In the genomic region with DNA sequence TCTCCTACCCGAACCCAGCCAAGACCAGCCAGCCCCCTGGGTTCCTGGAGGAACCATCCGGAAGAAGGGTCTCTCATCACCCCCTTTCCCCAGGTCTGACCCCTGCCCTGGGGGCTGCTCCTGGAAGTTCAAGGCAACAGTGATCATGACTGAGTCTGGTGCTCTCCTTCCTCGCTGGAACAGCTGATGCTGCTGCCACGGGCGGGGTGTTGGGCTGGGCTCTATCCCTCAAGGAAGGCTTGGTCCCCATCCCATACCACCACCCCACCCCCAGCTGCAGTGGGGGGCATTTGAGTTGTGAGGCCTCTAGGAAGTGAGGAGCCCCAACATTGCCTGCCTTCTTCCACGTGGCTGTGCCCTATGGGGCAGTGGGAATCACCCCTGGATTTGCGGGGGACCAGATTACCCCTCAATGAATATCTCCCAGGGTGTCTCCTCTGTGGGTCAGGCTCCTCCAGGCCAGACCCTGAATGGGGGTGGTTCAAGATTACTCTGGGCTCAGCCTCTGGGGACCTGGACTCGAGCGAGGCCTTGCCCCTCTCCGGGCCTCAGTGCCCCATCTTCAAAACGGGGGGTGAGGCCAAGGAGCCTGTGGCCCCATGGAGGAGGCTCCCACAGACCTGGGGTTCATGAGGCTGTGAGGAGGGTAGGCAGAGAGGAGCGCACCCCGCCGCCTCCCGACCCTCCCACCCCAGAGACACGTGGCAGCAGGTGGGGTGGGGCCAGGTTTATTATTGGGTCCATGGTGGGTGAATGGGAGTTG, we compare ENCODE assay signal across 24 cellular contexts. TPM values are rescaled to one million over a fixed set of nuclear protein-coding genes. Genes with fewer than 3 reads are reported as not detected.
DNase-seq lines count a peak whose midpoint lies in the region; ATAC-seq, FAIRE-seq and TF ChIP-seq lines count a peak whose summit lies in the region.
"Had no signal": no experiment of that assay in that cellular context is flagged by ENCODE, and none has a peak within 500 bp of the region (broad histone marks: within the 10 kb centered on the region; RNA-seq: fewer than 3 reads in every experiment).

No MANE protein-coding gene starts in this region.

- no peak overlapping the region for H3K27ac ChIP-seq in RWPE2 (ENCODE audit: poor library complexity, severe bottlenecking)
- H3K27ac ChIP-seq in HepG2 (ENCODE audit: extremely low read length, insufficient read depth, low read length): no peak overlapping the region
- H3K27ac ChIP-seq: GM23248 had no signal

- H2AFZ ChIP-seq in HepG2 (ENCODE audit: low read length): no peak overlapping the region
- H2AFZ ChIP-seq: GM23248 had no signal

- no peak for TF ChIP-seq RAD21 in HepG2 (CRISPR knock-in tag; IDR thresholded peaks at IDR 0.05)

- H3K4me1 Mint-ChIP-seq in natural killer cell: no peaks in the 10 kb centered on the region
- no peaks in the 10 kb centered on the region for H3K4me1 Mint-ChIP-seq in stimulated activated naive B cell treated with anti-CD40 and anti-IgM and Interleukin-4, amounts not matched to agents 10 μg/mL and 1 μg/mL and 100 μg/mL, for 72 hours

- ATAC-seq in RWPE2 (ENCODE audit: low read depth) (0 out of 3 replicates have a peak, but pooled peaks have one; percentile 8), HepG2 (no peak), natural killer cell (no peak)
- no peak for ATAC-seq in stimulated activated naive B cell treated with anti-CD40 and anti-IgM and Interleukin-4, amounts not matched to agents 10 μg/mL and 1 μg/mL and 100 μg/mL, for 72 hours (replicated peaks)

- TF ChIP-seq EP300 in HepG2 (IDR thresholded peaks at IDR 0.05; ENCODE audit: low read depth in 2 of 2, low read length in 2 of 2) (no peak), HepG2 (CRISPR knock-in tag; IDR thresholded peaks at IDR 0.05; ENCODE audit: borderline replicate concordance) (no peak)

- FAIRE-seq in HepG2 (lab: Jason Lieb, UNC): no peak
- FAIRE-seq: GM18507, RCC 7860 had no signal

- H3K9ac ChIP-seq in HepG2 (ENCODE audit: insufficient read depth, low read depth, low read length): no peak overlapping the region
- H3K9ac ChIP-seq: GM23248 had no signal

- DNase-seq in activated T-cell treated with anti-CD3 and anti-CD28 coated beads, Interleukin-2, amount 50 U/mL, for 1 hour: peak; percentile 4
- DNase-seq in activated T-cell treated with anti-CD3 and anti-CD28 coated beads, Interleukin-2, amount 50 U/mL, for 48 hours: no peak
- DNase-seq in RWPE2 (ENCODE audit: low spot score) (no peak), HepG2 (ENCODE audit: low spot score) (no peak), natural killer cell (no peak), NCI-H1930 (lab: John Stamatoyannopoulos, UW) (no peak)
- DNase-seq in stimulated activated CD8-positive, alpha-beta memory T cell treated with anti-CD3 and anti-CD28 coated beads, Interleukin-4, amount 100 ng/mL, for 48 hours: peak; percentile 15
- DNase-seq in stimulated activated naive B cell treated with anti-CD40 and anti-IgM and Interleukin-4, amounts not matched to agents 10 μg/mL and 1 μg/mL and 100 μg/mL, for 72 hours: no peak
- DNase-seq: DMS153, DND-41, GM23248, H9, Kasumi-1, MV-4-11, NCI-H1105, NCI-H1436 treated with DMSO at 0.1 percent for 48 hours, NCI-H187 treated with DMSO at 0.1 percent for 48 hours, NCI-H2107, NCI-H524, NCI-H774 had no signal

- H3K4me3 Mint-ChIP-seq in natural killer cell: no peak overlapping the region
- H3K4me3 Mint-ChIP-seq in stimulated activated naive B cell treated with anti-CD40 and anti-IgM and Interleukin-4, amounts not matched to agents 10 μg/mL and 1 μg/mL and 100 μg/mL, for 72 hours: no peak overlapping the region
- H3K4me3 Mint-ChIP-seq: H9 had no signal

- no peaks in the 10 kb centered on the region for H3K9me3 Mint-ChIP-seq in natural killer cell
- H3K9me3 Mint-ChIP-seq in stimulated activated naive B cell treated with anti-CD40 and anti-IgM and Interleukin-4, amounts not matched to agents 10 μg/mL and 1 μg/mL and 100 μg/mL, for 72 hours: no peaks in the 10 kb centered on the region
- H3K9me3 Mint-ChIP-seq: H9 had no signal

- POLR2A ChIA-PET in HepG2 (lab: Yijun Ruan, JAX): interaction anchor here (0.6 to 3.0 kb wide), 3 partner anchors 8 to 247 kb away, joined by 3 to 13 read pairs (median 3); a partner anchor contains a TSS

- BruUV-seq in HepG2 (replicated peaks; lab: Mats Ljungman, UMichigan): no TSS peak

- no peaks in the 10 kb centered on the region for H3K27me3 Mint-ChIP-seq in natural killer cell (ENCODE audit: low read depth in 2 of 2)
- no peaks in the 10 kb centered on the region for H3K27me3 Mint-ChIP-seq in stimulated activated naive B cell treated with anti-CD40 and anti-IgM and Interleukin-4, amounts not matched to agents 10 μg/mL and 1 μg/mL and 100 μg/mL, for 72 hours

- no peak overlapping the region for H3K27ac Mint-ChIP-seq in natural killer cell
- H3K27ac Mint-ChIP-seq in stimulated activated naive B cell treated with anti-CD40 and anti-IgM and Interleukin-4, amounts not matched to agents 10 μg/mL and 1 μg/mL and 100 μg/mL, for 72 hours: no peak overlapping the region

- in situ Hi-C loops in HepG2 (cut with HindIII; ENCODE audit: extremely low pct_ligation_motif_present, low pct_unique_long_range_greater_than_20kb): loop anchor here (25.0 kb wide), 1 partner anchor 593 kb away; no protein-coding TSS in a partner anchor

- WGBS in HepG2 (ENCODE audit: low lambda C conversion rate): 61% methylated on average over 5 of the region's 16 CpGs

- TF ChIP-seq CTCF in RWPE2 (IDR thresholded peaks at IDR 0.05; ENCODE audit: poor library complexity, severe bottlenecking) (no peak), HepG2 (CRISPR knock-in tag; IDR thresholded peaks at IDR 0.05) (no peak), natural killer cell (IDR thresholded peaks at IDR 0.05) (no peak)

- TF ChIP-seq POLR2A in HepG2 (IDR thresholded peaks at IDR 0.05; ENCODE audit: insufficient read depth in 1 of 2, low read depth in 2 of 2, low read length in 2 of 2): no peak

- H3K4me1 ChIP-seq in RWPE2 (ENCODE audit: insufficient read depth, poor library complexity, severe bottlenecking) (no peaks in the 10 kb centered on the region), HepG2 (ENCODE audit: insufficient read depth, low read length) (peaks cover 28% of the 10 kb centered on the region)

- intact Hi-C loops in HepG2 (cut with micrococcal nuclease; ENCODE audit: unreplicated experiment): no loop called here
- intact Hi-C loops in natural killer cell (cut with micrococcal nuclease): no loop called here

- no peaks in the 10 kb centered on the region for H3K36me3 ChIP-seq in RWPE2 (ENCODE audit: low read depth)
- no peaks in the 10 kb centered on the region for H3K36me3 ChIP-seq in HepG2 (replicated peaks in 1 of 2; ENCODE audit: control insufficient read depth in 1 of 2, insufficient read depth in 2 of 2, low read length in 2 of 2)

- H3K27me3 ChIP-seq in RWPE2 (ENCODE audit: insufficient read depth, poor library complexity, severe bottlenecking) (no peaks in the 10 kb centered on the region), HepG2 (ENCODE audit: control insufficient read depth in 1 of 2, insufficient read depth in 2 of 2, low read length in 2 of 2) (no peaks in the 10 kb centered on the region)

- H3K9me3 ChIP-seq in RWPE2 (ENCODE audit: severe bottlenecking) (no peaks in the 10 kb centered on the region), HepG2 (ENCODE audit: low read length) (no peaks in the 10 kb centered on the region)

- no peaks in the 10 kb centered on the region for H3K36me3 Mint-ChIP-seq in natural killer cell
- H3K36me3 Mint-ChIP-seq in stimulated activated naive B cell treated with anti-CD40 and anti-IgM and Interleukin-4, amounts not matched to agents 10 μg/mL and 1 μg/mL and 100 μg/mL, for 72 hours: no peaks in the 10 kb centered on the region

- H3K4me2 ChIP-seq in HepG2 (ENCODE audit: low read depth, low read length): no peak overlapping the region

- H3K79me2 ChIP-seq in HepG2 (ENCODE audit: insufficient read depth, low read length): no peaks in the 10 kb centered on the region

- H4K20me1 ChIP-seq in HepG2 (ENCODE audit: insufficient read depth, low read length): no peaks in the 10 kb centered on the region

- CTCF ChIA-PET in HepG2 (lab: Yijun Ruan, JAX; ENCODE audit: low intra/inter-chr PET ratio, low total read pairs): no interaction called here

- H3K4me3 ChIP-seq in RWPE2 (ENCODE audit: severe bottlenecking) (no peak overlapping the region), HepG2 (replicated peaks in 1 of 3; ENCODE audit: insufficient read depth in 1 of 3, low read depth in 2 of 3, low read length in 3 of 3) (no peak overlapping the region)
- H3K4me3 ChIP-seq: GM23248 had no signal

RNA-seq across cellular contexts. Expression of a gene that starts 2.8 kb away (rescaled TPM):
- total RNA-seq in HepG2 (2016; rRNA removed; fragmentation: Illumina TruSeq; extraction: Trizol) (3.7 and 7.1 TPM in 2 replicates), natural killer cell (under 1 TPM in 2 of 3 donors, not detected in 1; 0.16 to 0.20 TPM)
- total RNA-seq in HepG2 (2016; cell fraction: cytosol; rRNA removed; fragmentation: Illumina TruSeq; extraction: Trizol; ENCODE audit: low read depth): 4.0 and 4.1 TPM in 2 replicates
- 3.6 and 8.1 TPM in 2 replicates for total RNA-seq in HepG2 (2016; cell fraction: insoluble cytoplasmic fraction; rRNA removed; fragmentation: Illumina TruSeq; extraction: Trizol)
- 4.8 TPM in 2 replicates for total RNA-seq in HepG2 (2016; cell fraction: membrane; rRNA removed; fragmentation: Illumina TruSeq; extraction: Trizol)
- 5.4 and 6.7 TPM in 2 replicates for total RNA-seq in HepG2 (2016; cell fraction: nucleus; rRNA removed; fragmentation: Illumina TruSeq; extraction: Trizol)
- 11.8 and 16.7 TPM in 2 replicates for polyA plus RNA-seq in HepG2 (2011; rRNA removed)
- polyA plus RNA-seq in HepG2 (2011; cell fraction: cytosol; rRNA removed): 10.8 and 16.3 TPM in 2 replicates
- 17.0 and 17.1 TPM in 2 replicates for polyA plus RNA-seq in HepG2 (2011; cell fraction: nucleus; rRNA removed)
- polyA plus RNA-seq in HepG2 (2012): 6.6 and 7.0 TPM in 2 replicates
- 4.2 and 4.5 TPM in 2 replicates for polyA plus RNA-seq in HepG2 (2016; cell fraction: cytosol; fragmentation: Illumina TruSeq; extraction: Trizol; ENCODE audit: low read depth)
- 5.6 and 6.9 TPM in 2 replicates for polyA plus RNA-seq in HepG2 (2016; cell fraction: insoluble cytoplasmic fraction; fragmentation: Illumina TruSeq; extraction: Trizol; ENCODE audit: low read depth)
- 5.1 and 5.7 TPM in 2 replicates for polyA plus RNA-seq in HepG2 (2016; cell fraction: membrane; fragmentation: Illumina TruSeq; extraction: Trizol; ENCODE audit: low read depth)
- 23.4 and 24.9 TPM in 2 replicates for polyA plus RNA-seq in HepG2 (2016; cell fraction: nucleus; fragmentation: Illumina TruSeq; extraction: Trizol; ENCODE audit: insufficient read depth, low read depth)
- polyA minus RNA-seq in HepG2 (2011; rRNA and poly(A)+ RNA removed; ENCODE audit: low replicate concordance): 1.6 and 14.9 TPM in 2 replicates
- 5.7 and 6.9 TPM in 2 replicates for polyA minus RNA-seq in HepG2 (2011; cell fraction: cytosol; rRNA and poly(A)+ RNA removed)
- 9.3 and 9.4 TPM in 2 replicates for polyA minus RNA-seq in HepG2 (2011; cell fraction: nucleus; rRNA and poly(A)+ RNA removed)
- total RNA-seq: GM23248, M059J had no signal
- polyA plus RNA-seq: BJ had no signal

RNA-seq across cellular contexts. Expression of a gene that starts 15.6 kb away (rescaled TPM):
- total RNA-seq in HepG2 (2016; rRNA removed; fragmentation: Illumina TruSeq; extraction: Trizol) (30.3 and 31.8 TPM in 2 replicates), natural killer cell (10 to 100 TPM; 23.9 to 30.9 (median 29.2) TPM)
- total RNA-seq in HepG2 (2016; cell fraction: cytosol; rRNA removed; fragmentation: Illumina TruSeq; extraction: Trizol; ENCODE audit: low read depth): 135 and 147 TPM in 2 replicates
- 25.7 and 30.7 TPM in 2 replicates for total RNA-seq in HepG2 (2016; cell fraction: insoluble cytoplasmic fraction; rRNA removed; fragmentation: Illumina TruSeq; extraction: Trizol)
- total RNA-seq in HepG2 (2016; cell fraction: membrane; rRNA removed; fragmentation: Illumina TruSeq; extraction: Trizol): 114 and 136 TPM in 2 replicates
- 26.5 and 27.5 TPM in 2 replicates for total RNA-seq in HepG2 (2016; cell fraction: nucleus; rRNA removed; fragmentation: Illumina TruSeq; extraction: Trizol)
- polyA plus RNA-seq in HepG2 (2011; rRNA removed): 27.9 and 28.9 TPM in 2 replicates
- 31.9 and 46.3 TPM in 2 replicates for polyA plus RNA-seq in HepG2 (2011; cell fraction: cytosol; rRNA removed)
- 45.6 and 49.3 TPM in 2 replicates for polyA plus RNA-seq in HepG2 (2011; cell fraction: nucleus; rRNA removed)
- 65.4 and 89.3 TPM in 2 replicates for polyA plus RNA-seq in HepG2 (2012)
- polyA plus RNA-seq in HepG2 (2016; cell fraction: cytosol; fragmentation: Illumina TruSeq; extraction: Trizol; ENCODE audit: low read depth): 838 and 884 TPM in 2 replicates
- 117 and 162 TPM in 2 replicates for polyA plus RNA-seq in HepG2 (2016; cell fraction: insoluble cytoplasmic fraction; fragmentation: Illumina TruSeq; extraction: Trizol; ENCODE audit: low read depth)
- polyA plus RNA-seq in HepG2 (2016; cell fraction: membrane; fragmentation: Illumina TruSeq; extraction: Trizol; ENCODE audit: low read depth): 559 and 572 TPM in 2 replicates
- polyA plus RNA-seq in HepG2 (2016; cell fraction: nucleus; fragmentation: Illumina TruSeq; extraction: Trizol; ENCODE audit: insufficient read depth, low read depth): 139 and 141 TPM in 2 replicates
- polyA minus RNA-seq in HepG2 (2011; rRNA and poly(A)+ RNA removed; ENCODE audit: low replicate concordance): 88.7 and 179 TPM in 2 replicates
- 52.4 and 61.3 TPM in 2 replicates for polyA minus RNA-seq in HepG2 (2011; cell fraction: cytosol; rRNA and poly(A)+ RNA removed)
- polyA minus RNA-seq in HepG2 (2011; cell fraction: nucleus; rRNA and poly(A)+ RNA removed): 19.2 and 22.9 TPM in 2 replicates

RNA-seq across cellular contexts. Expression of a gene that starts 31.8 kb away (rescaled TPM):
- total RNA-seq in HepG2 (2016; rRNA removed; fragmentation: Illumina TruSeq; extraction: Trizol) (62.4 and 159 TPM in 2 replicates), natural killer cell (100 to 1,000 TPM; 148 to 171 (median 161) TPM)
- 18.0 and 22.2 TPM in 2 replicates for total RNA-seq in HepG2 (2016; cell fraction: cytosol; rRNA removed; fragmentation: Illumina TruSeq; extraction: Trizol; ENCODE audit: low read depth)
- total RNA-seq in HepG2 (2016; cell fraction: insoluble cytoplasmic fraction; rRNA removed; fragmentation: Illumina TruSeq; extraction: Trizol): 61.9 and 166 TPM in 2 replicates
- 44.5 and 57.9 TPM in 2 replicates for total RNA-seq in HepG2 (2016; cell fraction: membrane; rRNA removed; fragmentation: Illumina TruSeq; extraction: Trizol)
- total RNA-seq in HepG2 (2016; cell fraction: nucleus; rRNA removed; fragmentation: Illumina TruSeq; extraction: Trizol): 75.1 and 75.6 TPM in 2 replicates
- polyA plus RNA-seq in HepG2 (2011; rRNA removed): 78.1 and 93.0 TPM in 2 replicates
- polyA plus RNA-seq in HepG2 (2011; cell fraction: cytosol; rRNA removed): 52.7 and 80.2 TPM in 2 replicates
- 205 and 230 TPM in 2 replicates for polyA plus RNA-seq in HepG2 (2011; cell fraction: nucleus; rRNA removed)
- polyA plus RNA-seq in HepG2 (2012): 127 and 172 TPM in 2 replicates
- 10.2 and 11.3 TPM in 2 replicates for polyA plus RNA-seq in HepG2 (2016; cell fraction: cytosol; fragmentation: Illumina TruSeq; extraction: Trizol; ENCODE audit: low read depth)
- 370 and 411 TPM in 2 replicates for polyA plus RNA-seq in HepG2 (2016; cell fraction: insoluble cytoplasmic fraction; fragmentation: Illumina TruSeq; extraction: Trizol; ENCODE audit: low read depth)
- polyA plus RNA-seq in HepG2 (2016; cell fraction: membrane; fragmentation: Illumina TruSeq; extraction: Trizol; ENCODE audit: low read depth): 38.9 and 43.1 TPM in 2 replicates
- polyA plus RNA-seq in HepG2 (2016; cell fraction: nucleus; fragmentation: Illumina TruSeq; extraction: Trizol; ENCODE audit: insufficient read depth, low read depth): 236 and 265 TPM in 2 replicates
- 37.3 and 69.3 TPM in 2 replicates for polyA minus RNA-seq in HepG2 (2011; rRNA and poly(A)+ RNA removed; ENCODE audit: low replicate concordance)
- polyA minus RNA-seq in HepG2 (2011; cell fraction: cytosol; rRNA and poly(A)+ RNA removed): 75.8 and 85.2 TPM in 2 replicates
- polyA minus RNA-seq in HepG2 (2011; cell fraction: nucleus; rRNA and poly(A)+ RNA removed): 227 and 240 TPM in 2 replicates

RNA-seq across cellular contexts. Expression of a gene that starts 55.4 kb away (rescaled TPM):
- 67.6 and 68.7 TPM in 2 replicates for total RNA-seq in HepG2 (2016; rRNA removed; fragmentation: Illumina TruSeq; extraction: Trizol)
- total RNA-seq in HepG2 (2016; cell fraction: cytosol; rRNA removed; fragmentation: Illumina TruSeq; extraction: Trizol; ENCODE audit: low read depth): 16.6 and 19.3 TPM in 2 replicates
- total RNA-seq in HepG2 (2016; cell fraction: insoluble cytoplasmic fraction; rRNA removed; fragmentation: Illumina TruSeq; extraction: Trizol): 64.1 and 68.9 TPM in 2 replicates
- total RNA-seq in HepG2 (2016; cell fraction: membrane; rRNA removed; fragmentation: Illumina TruSeq; extraction: Trizol): 19.3 and 22.8 TPM in 2 replicates
- 56.2 and 67.2 TPM in 2 replicates for total RNA-seq in HepG2 (2016; cell fraction: nucleus; rRNA removed; fragmentation: Illumina TruSeq; extraction: Trizol)
- polyA plus RNA-seq in HepG2 (2011; rRNA removed): 37.4 and 48.4 TPM in 2 replicates
- polyA plus RNA-seq in HepG2 (2011; cell fraction: cytosol; rRNA removed): 33.5 and 35.4 TPM in 2 replicates
- polyA plus RNA-seq in HepG2 (2011; cell fraction: nucleus; rRNA removed): 128 and 156 TPM in 2 replicates
- polyA plus RNA-seq in HepG2 (2012): 38.0 and 43.1 TPM in 2 replicates
- 7.9 and 8.4 TPM in 2 replicates for polyA plus RNA-seq in HepG2 (2016; cell fraction: cytosol; fragmentation: Illumina TruSeq; extraction: Trizol; ENCODE audit: low read depth)
- polyA plus RNA-seq in HepG2 (2016; cell fraction: insoluble cytoplasmic fraction; fragmentation: Illumina TruSeq; extraction: Trizol; ENCODE audit: low read depth): 64.7 and 72.3 TPM in 2 replicates
- polyA plus RNA-seq in HepG2 (2016; cell fraction: membrane; fragmentation: Illumina TruSeq; extraction: Trizol; ENCODE audit: low read depth): 9.4 and 13.9 TPM in 2 replicates
- 144 and 154 TPM in 2 replicates for polyA plus RNA-seq in HepG2 (2016; cell fraction: nucleus; fragmentation: Illumina TruSeq; extraction: Trizol; ENCODE audit: insufficient read depth, low read depth)
- 34.2 and 70.1 TPM in 2 replicates for polyA minus RNA-seq in HepG2 (2011; rRNA and poly(A)+ RNA removed; ENCODE audit: low replicate concordance)
- polyA minus RNA-seq in HepG2 (2011; cell fraction: cytosol; rRNA and poly(A)+ RNA removed): 21.7 and 22.2 TPM in 2 replicates
- 95.5 and 98.0 TPM in 2 replicates for polyA minus RNA-seq in HepG2 (2011; cell fraction: nucleus; rRNA and poly(A)+ RNA removed)
- 10 to 100 TPM; 85.2 to 97.2 (median 94.9) TPM for total RNA-seq in natural killer cell

Comparison
In these comparisons a context has a peak if more than half of its experiments do, and no peak if none do; other contexts are left out.
1. DNase-seq: peak in activated T-cell treated with anti-CD3 and anti-CD28 coated beads, Interleukin-2, amount 50 U/mL, for 1 hour (single experiment) and stimulated activated CD8-positive, alpha-beta memory T cell treated with anti-CD3 and anti-CD28 coated beads, Interleukin-4, amount 100 ng/mL, for 48 hours (single experiment); none in activated T-cell treated with anti-CD3 and anti-CD28 coated beads, Interleukin-2, amount 50 U/mL, for 48 hours (0 of 2), RWPE2 (single experiment), HepG2 (single experiment), natural killer cell (single experiment), stimulated activated naive B cell treated with anti-CD40 and anti-IgM and Interleukin-4, amounts not matched to agents 10 μg/mL and 1 μg/mL and 100 μg/mL, for 72 hours (single experiment) and NCI-H1930 (0 of 2).